ENCODE assay signal across 8 cellular contexts in the genomic region with DNA sequence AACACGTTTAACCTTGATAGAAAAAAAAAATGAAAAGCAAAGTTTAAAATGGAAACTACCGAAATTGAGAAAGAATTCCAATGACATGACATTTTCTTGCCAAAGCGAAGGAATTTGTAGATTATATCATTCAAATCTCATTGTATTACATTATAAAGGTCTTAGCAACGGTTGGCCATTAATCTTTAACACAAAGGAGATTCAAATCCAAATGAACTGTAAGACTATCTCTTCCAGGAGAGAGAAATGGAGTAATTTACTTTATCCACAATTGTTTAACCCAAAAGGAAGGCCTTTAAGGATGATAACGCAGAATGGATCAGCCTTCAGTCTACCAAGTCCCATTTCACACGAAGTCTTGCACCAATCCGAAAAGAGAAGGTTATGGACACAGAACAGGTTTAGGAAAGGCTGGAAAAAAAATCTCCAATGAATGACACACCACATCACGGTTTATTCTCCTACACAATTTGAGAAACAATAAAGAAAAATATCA. TPM values are rescaled to one million over a fixed set of nuclear protein-coding genes. Genes with fewer than 3 reads are reported as not detected.
A peak's percentile ranks its signal among the peaks of the same experiment; 100 is the strongest.
DNase-seq lines count a peak whose midpoint lies in the region; ATAC-seq and TF ChIP-seq lines count a peak whose summit lies in the region.

No MANE protein-coding gene starts in this region.

- POLR2A ChIA-PET in AG04449 (lab: Yijun Ruan, JAX): interaction anchor here (0.8 kb wide), 1 partner anchor 85 kb away, joined by 3 read pairs; no protein-coding TSS in a partner anchor
- POLR2A ChIA-PET in HEK293T (lab: Yijun Ruan, JAX): interaction anchor here (0.8 to 2.7 kb wide), 12 partner anchors 10 to 226 kb away, joined by 3 to 34 read pairs (median 5); partner anchors contain the start of gene SRP9

- TF ChIP-seq POLR2A in body of pancreas (IDR thresholded peaks at IDR 0.05): no peak

- H3K4me3 ChIP-seq in AG04449 (ENCODE audit: low read depth, low read length) (peak overlapping the region; percentile 85), body of pancreas (peak overlapping the region; percentile 83 to 96)

- no peaks in the 10 kb centered on the region for H3K27me3 ChIP-seq in body of pancreas

- CTCF ChIA-PET in AG04449 (lab: Yijun Ruan, JAX): interaction anchor here (1.3 to 2.1 kb wide), 2 partner anchors 121 to 126 kb away, joined by 3 to 19 read pairs; partner anchors contain the start of gene SRP9
- CTCF ChIA-PET in HEK293T (lab: Yijun Ruan, JAX): interaction anchor here (0.6 to 1.3 kb wide), 3 partner anchors 121 to 177 kb away, joined by 3 to 6 read pairs (median 4); no protein-coding TSS in a partner anchor

- intact Hi-C loops in body of pancreas (cut with DNase I): loop anchor here (10.0 kb wide), 1 partner anchor 113 kb away; no protein-coding TSS in a partner anchor

- H3K36me3 ChIP-seq in body of pancreas (replicated peaks in 1 of 2; ENCODE audit: insufficient read depth in 1 of 2, low read depth in 2 of 2): no peaks in the 10 kb centered on the region

- DNase-seq in AG04449 (ENCODE audit: low read depth, low spot score) (no peak), HEK293T (ENCODE audit: extremely low spot score) (no peak), body of pancreas (no peak), medulla oblongata (ENCODE audit: extremely low spot score) (peak; percentile 24)
- DNase-seq in NK-92 treated with Interleukin-12 subunit alpha and Interleukin-12 subunit beta, amount 100 ng/mL, for 24 hours (lab: John Stamatoyannopoulos, UW): no peak

- no peaks in the 10 kb centered on the region for H3K9me3 ChIP-seq in body of pancreas

- whole genome bisulfite sequencing in body of pancreas, 2 donors: 7 to 11% methylated on average over 8 of the region's 8 CpGs

- TF ChIP-seq CTCF in AG04449 (IDR thresholded peaks at IDR 0.05; ENCODE audit: insufficient read depth, low read length, missing control alignments) (no peak), body of pancreas (IDR thresholded peaks at IDR 0.05) (no peak)

- peak overlapping the region; percentile 30 to 97 (median 94) for H3K27ac ChIP-seq in body of pancreas

- H3K4me1 ChIP-seq in body of pancreas: peaks cover 39% of the 10 kb centered on the region

- ATAC-seq in body of pancreas (no peak), HG02885 (IDR thresholded peaks at IDR 0.05; ENCODE audit: poor library complexity, unreplicated experiment) (no peak), GM18870 (IDR thresholded peaks at IDR 0.05; ENCODE audit: unreplicated experiment) (no peak)
- no peak for ATAC-seq in activated CD4-positive, CD25-positive, alpha-beta regulatory T cell treated with anti-CD3 and anti-CD28 coated beads, Interleukin-2, amount 50 U/mL, for 24 hours

TF ChIP-seq in HEK293T, 16 proteins besides CTCF, POLR2A, EP300 and RAD21:
- TF ChIP-seq, protein P1, sequence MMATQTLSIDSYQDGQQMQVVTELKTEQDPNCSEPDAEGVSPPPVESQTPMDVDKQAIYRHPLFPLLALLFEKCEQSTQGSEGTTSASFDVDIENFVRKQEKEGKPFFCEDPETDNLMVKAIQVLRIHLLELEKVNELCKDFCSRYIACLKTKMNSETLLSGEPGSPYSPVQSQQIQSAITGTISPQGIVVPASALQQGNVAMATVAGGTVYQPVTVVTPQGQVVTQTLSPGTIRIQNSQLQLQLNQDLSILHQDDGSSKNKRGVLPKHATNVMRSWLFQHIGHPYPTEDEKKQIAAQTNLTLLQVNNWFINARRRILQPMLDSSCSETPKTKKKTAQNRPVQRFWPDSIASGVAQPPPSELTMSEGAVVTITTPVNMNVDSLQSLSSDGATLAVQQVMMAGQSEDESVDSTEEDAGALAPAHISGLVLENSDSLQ (IDR thresholded peaks at IDR 0.05): peak; percentile 58; the same call in 1 of the 2 replicates
- TF ChIP-seq ELF4 (IDR thresholded peaks at IDR 0.05): no peak
- TF ChIP-seq FOXK2 (IDR thresholded peaks at IDR 0.05): no peak
- TF ChIP-seq TARDBP (IDR thresholded peaks at IDR 0.05): no peak
- no peak for TF ChIP-seq BHLHE40 (IDR thresholded peaks at IDR 0.05; ENCODE audit: borderline replicate concordance)
- peak; percentile 8; the same call in 1 of the 2 replicates for TF ChIP-seq ZNF384 (IDR thresholded peaks at IDR 0.05)
- no peak for TF ChIP-seq HDGF (IDR thresholded peaks at IDR 0.05; ENCODE audit: borderline replicate concordance)
TF ChIP-seq in HEK293T: peak in this region for 2.

RNA-seq across cellular contexts. Expression of gene ENAH, which starts 1.5 kb away (rescaled TPM):
- total RNA-seq in body of pancreas: 10 to 100 TPM; 21.1 to 28.8 TPM
